Comparison of ENCODE assay signal across 12 cellular contexts in the genomic region with DNA sequence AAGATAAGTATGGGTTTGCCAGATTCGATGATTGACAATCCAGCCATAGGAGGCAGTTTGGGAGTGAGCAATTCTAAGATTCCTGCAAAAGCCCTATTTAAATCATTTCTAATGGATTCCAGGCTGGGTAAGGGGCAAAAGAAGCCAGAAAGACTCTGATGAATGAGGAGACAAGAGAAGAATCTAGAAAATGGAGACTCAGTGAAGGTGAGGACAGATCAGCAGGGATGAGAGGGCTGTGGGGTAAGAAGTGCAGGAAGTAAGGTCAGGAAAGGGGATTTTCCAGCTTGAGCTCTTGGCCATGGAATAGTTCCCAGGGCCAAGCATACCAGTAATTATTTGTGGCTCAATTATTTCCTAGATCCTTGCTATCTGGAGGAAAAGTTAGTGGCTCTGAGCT.
A peak's percentile ranks its signal among the peaks of the same experiment; 100 is the strongest.
DNase-seq lines count a peak whose midpoint lies in the region; ATAC-seq and TF ChIP-seq lines count a peak whose summit lies in the region.
"Had no signal": no experiment of that assay in that cellular context is flagged by ENCODE, and none has a peak within 500 bp of the region (broad histone marks: within the 10 kb centered on the region; RNA-seq: fewer than 3 reads in every experiment).

No MANE protein-coding gene starts in this region.

- H3K4me2 ChIP-seq in GM23248 (ENCODE audit: unreplicated experiment): peak overlapping the region; percentile 60
- H3K4me2 ChIP-seq: PC-9 had no signal

- H2AFZ ChIP-seq in GM23248: 0 out of 2 replicates have a peak overlapping the region, but pooled peaks have one; percentile 73

- H3K36me3 ChIP-seq in GM23248 (ENCODE audit: low read depth) (no peaks in the 10 kb centered on the region), gastroesophageal sphincter (no peaks in the 10 kb centered on the region), skeletal muscle tissue (ENCODE audit: control insufficient read depth in 3 of 3, insufficient read depth in 3 of 3, low read length in 3 of 3) (no peaks in the 10 kb centered on the region)

- H3K79me2 ChIP-seq in GM23248 (ENCODE audit: insufficient read depth): no peaks in the 10 kb centered on the region

- no peaks in the 10 kb centered on the region for H3K9me3 ChIP-seq in GM23248 (ENCODE audit: low read depth)
- H3K9me3 ChIP-seq in gastroesophageal sphincter: no peaks in the 10 kb centered on the region
- no peaks in the 10 kb centered on the region for H3K9me3 ChIP-seq in skeletal muscle tissue (ENCODE audit: control insufficient read depth in 3 of 3, low read length in 3 of 3)

- no peak overlapping the region for H3K4me3 ChIP-seq in GM23248
- H3K4me3 ChIP-seq in gastroesophageal sphincter: no peak overlapping the region
- no peak overlapping the region for H3K4me3 ChIP-seq in skeletal muscle tissue (ENCODE audit: low read length in 3 of 3)
- H3K4me3 ChIP-seq: PC-9 had no signal

- H3K27me3 ChIP-seq in GM23248 (replicated peaks; ENCODE audit: insufficient read depth) (no peaks in the 10 kb centered on the region), gastroesophageal sphincter (no peaks in the 10 kb centered on the region), skeletal muscle tissue (ENCODE audit: control insufficient read depth in 3 of 3, insufficient read depth in 3 of 3, low read length in 3 of 3) (no peaks in the 10 kb centered on the region)

- no peaks in the 10 kb centered on the region for H4K20me1 ChIP-seq in GM23248 (ENCODE audit: insufficient read depth)

- peaks cover 25% of the 10 kb centered on the region for H3K4me1 ChIP-seq in GM23248 (ENCODE audit: insufficient read depth)
- peaks cover 16 to 42% (median 17%) of the 10 kb centered on the region in 3 donors for H3K4me1 ChIP-seq in gastroesophageal sphincter
- peaks cover 6 to 20% (median 16%) of the 10 kb centered on the region in 3 donors for H3K4me1 ChIP-seq in skeletal muscle tissue (ENCODE audit: control insufficient read depth in 3 of 3, insufficient read depth in 3 of 3, low read length in 3 of 3)

- in situ Hi-C loops in GM23248 (cut with MboI): no loop called here

- H3K9me2 ChIP-seq in GM23248 (ENCODE audit: insufficient read depth): no peaks in the 10 kb centered on the region

- peaks cover 22% of the 10 kb centered on the region for H3F3A ChIP-seq in GM23248 (ENCODE audit: insufficient read depth)

- TF ChIP-seq EP300 in gastroesophageal sphincter (IDR thresholded peaks at IDR 0.05): no peak

- no peak for TF ChIP-seq POLR2A in gastroesophageal sphincter (IDR thresholded peaks at IDR 0.05)

- no peak for TF ChIP-seq CTCF in gastroesophageal sphincter (IDR thresholded peaks at IDR 0.05)

- no peak for ATAC-seq in gastroesophageal sphincter
- no peak for ATAC-seq in HG02884 (IDR thresholded peaks at IDR 0.05; ENCODE audit: unreplicated experiment)
- ATAC-seq in GM18909 (IDR thresholded peaks at IDR 0.05; ENCODE audit: poor library complexity, unreplicated experiment): no peak

- peak overlapping the region; percentile 74 for H3K27ac ChIP-seq in GM23248
- H3K27ac ChIP-seq in gastroesophageal sphincter: peak overlapping the region in 3 of 4 donors; percentile 68 to 69 (median 69)
- peak overlapping the region; percentile 23 for H3K27ac ChIP-seq in skeletal muscle tissue (ENCODE audit: low read depth, low read length)
- H3K27ac ChIP-seq: PC-9 had no signal

- H3K9ac ChIP-seq in GM23248: peak overlapping the region; percentile 58
- H3K9ac ChIP-seq in skeletal muscle tissue (ENCODE audit: low read depth in 1 of 3, low read length in 3 of 3): no peak overlapping the region

- DNase-seq in GM23248 (peak; percentile 43), astrocyte of the hippocampus (ENCODE audit: low read depth, low spot score) (peak; percentile 57)
- DNase-seq in activated CD4-positive, alpha-beta T cell treated with anti-CD3 and anti-CD28 coated beads, Interleukin-2, amount 50 U/mL, for 4 hours: no peak
- no peak for DNase-seq in activated CD4-positive, alpha-beta T cell treated with anti-CD3 and anti-CD28 coated beads, Interleukin-2, amount 50 U/mL, for 1 hour
- DNase-seq: CD4-positive, alpha-beta T cell; NCI-H1436 treated with DMSO at 0.1 percent for 48 hours; NCI-H524 had no signal

- whole genome bisulfite sequencing in GM23248 (ENCODE audit: low coverage in 1 of 2, low lambda C conversion rate in 2 of 2, missing lambda C conversion rate in 2 of 2), 2 experiments: 92 to 95% methylated on average over 1 of the region's 1 CpG
- WGBS in gastroesophageal sphincter (ENCODE audit: low coverage in 1 of 2), 2 donors: 73 to 100% methylated on average over 1 of the region's 1 CpG

Comparison
In these comparisons a context has a peak if more than half of its experiments do, and no peak if none do; other contexts are left out.
1. DNase-seq: peak in GM23248 (single experiment) and astrocyte of the hippocampus (single experiment); none in activated CD4-positive, alpha-beta T cell treated with anti-CD3 and anti-CD28 coated beads, Interleukin-2, amount 50 U/mL, for 4 hours (0 of 2) and activated CD4-positive, alpha-beta T cell treated with anti-CD3 and anti-CD28 coated beads, Interleukin-2, amount 50 U/mL, for 1 hour (single experiment).
2. H3K27ac ChIP-seq: peak in every context shown above with its lines; median percentile 74 in GM23248; 69 in gastroesophageal sphincter; 23 in skeletal muscle tissue.